1 cellular context compared by ENCODE assay signal in genomic region chr1:59041878-59042277, GRCh38.
TF ChIP-seq lines count a peak whose summit lies in the region.

No MANE protein-coding gene starts in this region.

TF ChIP-seq in WTC11, 78 proteins besides CTCF, POLR2A, EP300 and RAD21 (continued from another document):
- TF ChIP-seq ZNF138 (CRISPR knock-in tag; conservative IDR thresholded peaks at IDR 0.05) (no peak), NFATC4 (CRISPR knock-in tag; IDR thresholded peaks at IDR 0.05) (no peak), ZNF416 (CRISPR knock-in tag; IDR thresholded peaks at IDR 0.05) (no peak), OVOL2 (CRISPR knock-in tag; IDR thresholded peaks at IDR 0.05; ENCODE audit: borderline replicate concordance) (no peak), ZNF232 (CRISPR knock-in tag; IDR thresholded peaks at IDR 0.05) (no peak), GABPB1 (CRISPR knock-in tag; IDR thresholded peaks at IDR 0.05) (no peak), ESRRA (CRISPR knock-in tag; IDR thresholded peaks at IDR 0.05; ENCODE audit: borderline replicate concordance) (no peak), ZNF281 (CRISPR knock-in tag; IDR thresholded peaks at IDR 0.05) (no peak), AR (CRISPR knock-in tag; IDR thresholded peaks at IDR 0.05) (no peak)
